Comparison of ENCODE assay signal across 1 cellular context in genomic region chr19:43619262-43620060, GRCh38.
TF ChIP-seq lines count a peak whose summit lies in the region.

ZNF428 (minus strand) TSS chr19:43619629; CDS start chr19:43614304, 5,325 bp downstream.

TF ChIP-seq in GM12878, 131 proteins besides CTCF, POLR2A, EP300 and RAD21 (continued from another document and continues in another):
- TF ChIP-seq ZNF592 (IDR thresholded peaks at IDR 0.05): 0 out of 2 replicates have a peak, but pooled peaks have one; percentile 65
- peak; percentile 81; the same call in 1 of the 2 replicates for TF ChIP-seq STAT1 (conservative IDR thresholded peaks at IDR 0.05)
- 0 out of 2 replicates have a peak, but pooled peaks have one; percentile 18 for TF ChIP-seq ZSCAN29 (IDR thresholded peaks at IDR 0.05)
- no peak for TF ChIP-seq NFIC (IDR thresholded peaks at IDR 0.05; ENCODE audit: low read depth, low read length)
- peak; percentile 58 for TF ChIP-seq NKRF (conservative IDR thresholded peaks at IDR 0.05)
- peak; percentile 84 for TF ChIP-seq SMAD5 (IDR thresholded peaks at IDR 0.05; ENCODE audit: low read depth)
- TF ChIP-seq TAF1 (IDR thresholded peaks at IDR 0.05; ENCODE audit: borderline replicate concordance, low read depth, low read length): 0 out of 2 replicates have a peak, but pooled peaks have one; percentile 17
- peak; percentile 69; the same call in 1 of the 2 replicates for TF ChIP-seq FOXK2 (IDR thresholded peaks at IDR 0.05)
- TF ChIP-seq REST (IDR thresholded peaks at IDR 0.05; ENCODE audit: low read depth, low read length): no peak
- no peak for TF ChIP-seq BCL11A (IDR thresholded peaks at IDR 0.05; ENCODE audit: low read depth, low read length)
- TF ChIP-seq NR2C1 (IDR thresholded peaks at IDR 0.05): no peak
- TF ChIP-seq ASH2L (IDR thresholded peaks at IDR 0.05; ENCODE audit: borderline replicate concordance, low read depth): peak; percentile 79; the same call in 1 of the 2 replicates
- TF ChIP-seq POLR2AphosphoS2 (IDR thresholded peaks at IDR 0.05; ENCODE audit: low read depth, low read length): 0 out of 2 replicates have a peak, but pooled peaks have one; percentile 53
- TF ChIP-seq CHD1 (IDR thresholded peaks at IDR 0.05; ENCODE audit: low read depth, low read length): no peak
- peak; percentile 99 for TF ChIP-seq POU2F2 (IDR thresholded peaks at IDR 0.05; ENCODE audit: borderline replicate concordance, low read depth, low read length)
- peak; percentile 59 for TF ChIP-seq LARP7 (IDR thresholded peaks at IDR 0.05)
- no peak for TF ChIP-seq SKIL (IDR thresholded peaks at IDR 0.05; ENCODE audit: low read depth, poor library complexity, severe bottlenecking)
- peak; percentile 21 for TF ChIP-seq HDGF (IDR thresholded peaks at IDR 0.05)
- TF ChIP-seq ZNF207 (IDR thresholded peaks at IDR 0.05; ENCODE audit: borderline replicate concordance): peak; percentile 80
- TF ChIP-seq EGR1 (IDR thresholded peaks at IDR 0.05; ENCODE audit: borderline replicate concordance in 1 of 2, low read depth in 2 of 2, low read length in 2 of 2): peak in 1 of 2 experiments; percentile 2; a peak in 1 of 3 replicates
- TF ChIP-seq KLF5 (IDR thresholded peaks at IDR 0.05; ENCODE audit: partially characterized antibody): peak; percentile 87
- TF ChIP-seq NRF1 (conservative IDR thresholded peaks at IDR 0.05; ENCODE audit: low read depth, low read length): peak; percentile 77
- peak; percentile 11 to 16; a peak in 1 of 4 replicates for TF ChIP-seq IKZF2 (IDR thresholded peaks at IDR 0.05)
- TF ChIP-seq HCFC1 (IDR thresholded peaks at IDR 0.05; ENCODE audit: low read length): peak; percentile 38
- TF ChIP-seq SMARCA5 (IDR thresholded peaks at IDR 0.05): peak; percentile 77
- peak; percentile 98 for TF ChIP-seq ZNF687 (IDR thresholded peaks at IDR 0.05)
- peak; percentile 10; the same call in 1 of the 2 replicates for TF ChIP-seq CREM (IDR thresholded peaks at IDR 0.05; ENCODE audit: low read depth)
- 0 out of 2 replicates have a peak, but pooled peaks have one; percentile 32 for TF ChIP-seq RELB (IDR thresholded peaks at IDR 0.05; ENCODE audit: low read depth)
- TF ChIP-seq SMAD1 (IDR thresholded peaks at IDR 0.05; ENCODE audit: low read depth, partially characterized antibody): peak; percentile 18
- no peak for TF ChIP-seq PBX3 (IDR thresholded peaks at IDR 0.05; ENCODE audit: insufficient replicate concordance, low read depth, low read length)
- TF ChIP-seq NR2F1 (conservative IDR thresholded peaks at IDR 0.05): peak; percentile 51; the same call in 1 of the 2 replicates
- peak; percentile 48; the same call in 1 of the 2 replicates for TF ChIP-seq MAX (IDR thresholded peaks at IDR 0.05; ENCODE audit: low read depth, low read length)
- TF ChIP-seq BCLAF1 (IDR thresholded peaks at IDR 0.05): 0 out of 2 replicates have a peak, but pooled peaks have one; percentile 27
- no peak for TF ChIP-seq IRF4 (IDR thresholded peaks at IDR 0.05; ENCODE audit: low read depth, low read length)
- TF ChIP-seq EED (IDR thresholded peaks at IDR 0.05; ENCODE audit: low read depth): peak; percentile 70
